2 cellular contexts compared by ENCODE assay signal in the genomic region with DNA sequence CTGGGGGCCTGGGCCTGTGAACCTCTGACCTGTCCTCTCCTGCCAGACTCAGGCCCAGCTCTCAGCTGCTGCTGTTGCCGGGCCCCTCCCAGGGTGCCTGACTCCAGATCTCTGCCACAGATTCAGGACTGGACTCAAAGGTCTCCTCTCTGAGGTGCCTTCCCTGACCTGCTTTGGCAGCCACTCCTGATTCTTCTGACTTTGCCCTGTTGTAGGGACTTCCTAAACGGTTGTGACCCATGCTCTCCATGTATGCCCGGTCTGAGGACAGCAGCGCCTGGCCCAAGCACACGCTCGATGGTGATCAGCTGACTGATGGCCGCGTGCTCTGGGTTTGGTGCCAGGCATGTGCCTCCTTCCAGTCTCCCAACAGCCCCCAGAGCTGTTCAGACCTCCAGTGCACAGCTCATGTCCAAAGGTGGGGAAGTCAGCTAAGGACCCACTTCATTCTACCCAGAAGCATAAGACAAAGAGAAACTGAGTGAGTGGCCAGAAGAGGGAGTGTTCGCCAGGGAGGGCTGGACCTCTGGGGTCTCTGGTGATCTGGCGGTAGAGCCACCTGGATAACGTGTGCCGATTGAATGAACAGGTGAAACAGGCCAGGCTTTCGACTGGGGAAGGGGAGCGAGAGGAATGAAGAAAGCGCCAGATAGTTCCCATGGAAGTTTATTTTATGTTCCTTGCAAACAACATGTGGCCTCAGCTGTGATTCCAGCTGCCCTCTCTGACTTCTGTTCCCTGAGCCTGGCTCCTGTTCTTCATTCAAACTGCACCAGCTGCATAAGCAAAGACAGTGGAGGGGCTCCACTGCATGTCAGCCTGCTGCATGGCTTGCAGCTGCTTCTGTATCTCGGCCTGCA.
TF ChIP-seq lines count a peak whose summit lies in the region.

No MANE protein-coding gene starts in this region.

TF ChIP-seq in H1, 55 proteins besides CTCF, POLR2A, EP300 and RAD21 (continues in another document):
- TF ChIP-seq, protein P1, sequence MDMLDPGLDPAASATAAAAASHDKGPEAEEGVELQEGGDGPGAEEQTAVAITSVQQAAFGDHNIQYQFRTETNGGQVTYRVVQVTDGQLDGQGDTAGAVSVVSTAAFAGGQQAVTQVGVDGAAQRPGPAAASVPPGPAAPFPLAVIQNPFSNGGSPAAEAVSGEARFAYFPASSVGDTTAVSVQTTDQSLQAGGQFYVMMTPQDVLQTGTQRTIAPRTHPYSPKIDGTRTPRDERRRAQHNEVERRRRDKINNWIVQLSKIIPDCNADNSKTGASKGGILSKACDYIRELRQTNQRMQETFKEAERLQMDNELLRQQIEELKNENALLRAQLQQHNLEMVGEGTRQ (IDR thresholded peaks at IDR 0.05; ENCODE audit: low read length), result no peak
- TF ChIP-seq CHD2 (IDR thresholded peaks at IDR 0.05; ENCODE audit: low read length) (no peak), SP2 (IDR thresholded peaks at IDR 0.05; ENCODE audit: low read length) (no peak), NANOG (IDR thresholded peaks at IDR 0.05; ENCODE audit: insufficient read depth, low read depth, low read length, poor library complexity, severe bottlenecking) (no peak), SUZ12 (IDR thresholded peaks at IDR 0.05; ENCODE audit: low read length) (no peak), CHD7 (IDR thresholded peaks at IDR 0.05; ENCODE audit: insufficient replicate concordance, low read length) (no peak), SP1 (IDR thresholded peaks at IDR 0.05; ENCODE audit: low read depth, low read length) (no peak), GTF2F1 (IDR thresholded peaks at IDR 0.05; ENCODE audit: borderline replicate concordance, low read depth, low read length) (no peak), PHF8 (conservative IDR thresholded peaks at IDR 0.05; ENCODE audit: low read depth, low read length) (no peak), FOSL1 (IDR thresholded peaks at IDR 0.05; ENCODE audit: insufficient read depth, low read depth, low read length) (no peak), YY1 (IDR thresholded peaks at IDR 0.05; ENCODE audit: low read depth, low read length) (no peak)
- TF ChIP-seq, protein P2, sequence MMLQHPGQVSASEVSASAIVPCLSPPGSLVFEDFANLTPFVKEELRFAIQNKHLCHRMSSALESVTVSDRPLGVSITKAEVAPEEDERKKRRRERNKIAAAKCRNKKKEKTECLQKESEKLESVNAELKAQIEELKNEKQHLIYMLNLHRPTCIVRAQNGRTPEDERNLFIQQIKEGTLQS (IDR thresholded peaks at IDR 0.05; ENCODE audit: insufficient read depth, low read depth, low read length), result no peak

TF ChIP-seq in liver, 16 proteins besides CTCF, POLR2A, EP300 and RAD21:
- TF ChIP-seq FOXA1 (IDR thresholded peaks at IDR 0.05) (no peak), RXRA (IDR thresholded peaks at IDR 0.05) (peak; percentile 33 to 71), EGR1 (IDR thresholded peaks at IDR 0.05; ENCODE audit: low read depth in 2 of 2) (no peak), HNF4A (conservative IDR thresholded peaks at IDR 0.05) (peak; percentile 64 to 81), TAF1 (conservative IDR thresholded peaks at IDR 0.05) (no peak), FOXA2 (IDR thresholded peaks at IDR 0.05) (no peak), SP1 (IDR thresholded peaks at IDR 0.05) (peak; percentile 56), JUND (IDR thresholded peaks at IDR 0.05) (no peak), GABPA (IDR thresholded peaks at IDR 0.05 in 1 of 2, conservative IDR thresholded peaks at IDR 0.05 in 1 of 2) (no peak), ZBTB33 (IDR thresholded peaks at IDR 0.05) (no peak), HNF4G (IDR thresholded peaks at IDR 0.05) (no peak), NR2F2 (IDR thresholded peaks at IDR 0.05) (no peak), YY1 (IDR thresholded peaks at IDR 0.05) (peak; percentile 58)
- TF ChIP-seq, protein P2 (IDR thresholded peaks at IDR 0.05), result no peak
- TF ChIP-seq, protein P3, sequence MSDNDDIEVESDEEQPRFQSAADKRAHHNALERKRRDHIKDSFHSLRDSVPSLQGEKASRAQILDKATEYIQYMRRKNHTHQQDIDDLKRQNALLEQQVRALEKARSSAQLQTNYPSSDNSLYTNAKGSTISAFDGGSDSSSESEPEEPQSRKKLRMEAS (IDR thresholded peaks at IDR 0.05), result peak; percentile 90
- TF ChIP-seq, protein P4, sequence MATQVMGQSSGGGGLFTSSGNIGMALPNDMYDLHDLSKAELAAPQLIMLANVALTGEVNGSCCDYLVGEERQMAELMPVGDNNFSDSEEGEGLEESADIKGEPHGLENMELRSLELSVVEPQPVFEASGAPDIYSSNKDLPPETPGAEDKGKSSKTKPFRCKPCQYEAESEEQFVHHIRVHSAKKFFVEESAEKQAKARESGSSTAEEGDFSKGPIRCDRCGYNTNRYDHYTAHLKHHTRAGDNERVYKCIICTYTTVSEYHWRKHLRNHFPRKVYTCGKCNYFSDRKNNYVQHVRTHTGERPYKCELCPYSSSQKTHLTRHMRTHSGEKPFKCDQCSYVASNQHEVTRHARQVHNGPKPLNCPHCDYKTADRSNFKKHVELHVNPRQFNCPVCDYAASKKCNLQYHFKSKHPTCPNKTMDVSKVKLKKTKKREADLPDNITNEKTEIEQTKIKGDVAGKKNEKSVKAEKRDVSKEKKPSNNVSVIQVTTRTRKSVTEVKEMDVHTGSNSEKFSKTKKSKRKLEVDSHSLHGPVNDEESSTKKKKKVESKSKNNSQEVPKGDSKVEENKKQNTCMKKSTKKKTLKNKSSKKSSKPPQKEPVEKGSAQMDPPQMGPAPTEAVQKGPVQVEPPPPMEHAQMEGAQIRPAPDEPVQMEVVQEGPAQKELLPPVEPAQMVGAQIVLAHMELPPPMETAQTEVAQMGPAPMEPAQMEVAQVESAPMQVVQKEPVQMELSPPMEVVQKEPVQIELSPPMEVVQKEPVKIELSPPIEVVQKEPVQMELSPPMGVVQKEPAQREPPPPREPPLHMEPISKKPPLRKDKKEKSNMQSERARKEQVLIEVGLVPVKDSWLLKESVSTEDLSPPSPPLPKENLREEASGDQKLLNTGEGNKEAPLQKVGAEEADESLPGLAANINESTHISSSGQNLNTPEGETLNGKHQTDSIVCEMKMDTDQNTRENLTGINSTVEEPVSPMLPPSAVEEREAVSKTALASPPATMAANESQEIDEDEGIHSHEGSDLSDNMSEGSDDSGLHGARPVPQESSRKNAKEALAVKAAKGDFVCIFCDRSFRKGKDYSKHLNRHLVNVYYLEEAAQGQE (IDR thresholded peaks at IDR 0.05), result no peak
